20 cellular contexts compared by ENCODE assay signal in genomic region chr9:95204710-95205109, GRCh38.
"Had no signal": no experiment of that assay in that cellular context is flagged by ENCODE, and none has a peak within 500 bp of the region (broad histone marks: within the 10 kb centered on the region; RNA-seq: fewer than 3 reads in every experiment).

No MANE protein-coding gene starts in this region.

- H3K4me3 ChIP-seq: coronary artery, ovary, prostate gland, skin epidermis, tibial artery, upper lobe of left lung, uterus had no signal

- H3K27me3 ChIP-seq: ovary, tibial artery, upper lobe of left lung, uterus had no signal

- H3K9me3 ChIP-seq: ovary, prostate gland, tibial artery, upper lobe of left lung, uterus had no signal

- ATAC-seq: left colon; natural killer cell; sciatic nerve; stimulated activated memory B cell treated with anti-CD40 and anti-IgM and Interleukin-4, amounts not matched to agents 10 μg/mL and 1 μg/mL and 100 μg/mL, for 72 hours had no signal

- H3K4me1 ChIP-seq: prostate gland, tibial artery, upper lobe of left lung, uterus had no signal

- DNase-seq: effector CD4-positive, alpha-beta T cell; endodermal cell; erythroblast; foreskin melanocyte; head of caudate nucleus; hippocampal formation; left colon; mammary epithelial cell; natural killer cell; nucleus accumbens; ovary; stimulated activated CD4-positive, alpha-beta T cell treated with anti-CD3 and anti-CD28 coated beads, Interleukin-4, amount 100 ng/mL, for 1 hour; tibial artery; upper lobe of left lung; uterus had no signal

- H3K36me3 ChIP-seq: ovary, prostate gland, tibial artery, upper lobe of left lung, uterus had no signal

- H3K27ac ChIP-seq: coronary artery, ovary, prostate gland, skin epidermis, tibial artery, upper lobe of left lung, uterus had no signal
